ENCODE assay signal across 8 cellular contexts in the genomic region with DNA sequence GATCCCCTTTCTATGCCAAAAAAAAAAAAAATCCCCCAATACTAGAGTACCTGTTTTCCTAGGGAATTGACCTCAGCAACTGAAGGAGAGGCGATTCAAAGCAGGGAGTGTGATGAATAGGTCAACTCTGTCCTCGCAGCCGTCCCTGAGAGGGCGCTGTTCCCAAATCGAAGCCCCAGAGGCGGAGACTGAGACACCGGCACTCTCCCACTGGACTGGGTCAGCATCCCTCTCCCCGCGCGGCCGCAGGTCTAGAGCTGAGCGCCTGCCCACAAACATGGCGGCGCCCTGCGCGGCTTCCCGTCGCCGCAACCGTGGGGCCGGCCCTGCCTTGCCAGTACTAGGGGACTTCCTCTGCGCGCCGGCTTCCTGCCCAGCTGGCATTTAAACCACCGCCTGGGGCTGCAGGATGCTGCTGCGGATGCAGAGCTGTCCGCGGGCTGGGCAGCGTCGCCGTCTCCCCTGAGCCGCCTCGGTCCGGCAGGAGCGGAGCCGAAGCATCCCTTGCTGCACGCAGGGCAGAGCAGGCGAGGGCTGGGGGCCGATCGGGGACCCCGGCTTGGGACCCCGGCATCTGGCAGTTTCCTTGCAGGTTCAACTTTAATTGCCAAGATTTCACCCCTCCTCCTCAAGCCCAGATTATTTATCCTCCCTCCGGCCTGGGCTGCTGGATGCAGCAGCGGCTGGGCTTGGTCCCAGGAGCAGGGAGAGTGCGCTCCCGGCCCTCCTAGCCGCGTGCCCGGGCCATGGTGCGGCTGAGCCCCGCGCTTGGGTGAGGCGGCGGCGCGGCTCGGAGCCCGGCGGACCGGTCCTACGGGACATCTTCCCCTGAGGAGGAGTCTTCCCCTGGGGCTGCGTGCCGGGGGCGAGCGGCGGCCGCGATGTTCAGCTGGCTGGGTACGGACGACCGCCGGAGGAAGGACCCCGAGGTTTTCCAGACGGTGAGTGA. TPM values are rescaled to one million over a fixed set of nuclear protein-coding genes. Genes with fewer than 3 reads are reported as not detected.
DNase-seq lines count a peak whose midpoint lies in the region; ATAC-seq and TF ChIP-seq lines count a peak whose summit lies in the region.

EHD3 (plus strand) TSS at position 412 of the 949 bp plus-strand sequence; CDS start at position 882, 470 bp downstream.

- H3K4me1 ChIP-seq in KMS-11 (ENCODE audit: low read depth, poor library complexity, severe bottlenecking) (peaks cover 8% of the 10 kb centered on the region), suprapubic skin (peaks cover 48% of the 10 kb centered on the region)

- H2AFZ ChIP-seq in KMS-11 (ENCODE audit: low read depth): peak within 1 kb of the TSS; percentile 81

- H3K27ac Mint-ChIP-seq in activated naive CD4-positive, alpha-beta T cell treated with anti-CD3 and anti-CD28 coated beads, Interleukin-2, amount 10 ng/mL, durations not matched to agents 7 days and 5 days: peak within 1 kb of the TSS; percentile 58

- no peaks in the 10 kb centered on the region for H3K9me3 ChIP-seq in suprapubic skin

- peak within 1 kb of the TSS; percentile 62 for H3K4me3 Mint-ChIP-seq in activated naive CD4-positive, alpha-beta T cell treated with anti-CD3 and anti-CD28 coated beads, Interleukin-2, amount 10 ng/mL, durations not matched to agents 7 days and 5 days

- DNase-seq in DMS153 (lab: John Stamatoyannopoulos, UW) (peak; percentile 84), SHP77 (lab: John Stamatoyannopoulos, UW) (peak; percentile 91 to 96), globus pallidus (ENCODE audit: low spot score) (peak; percentile 90), nucleus accumbens (lab: John Stamatoyannopoulos, UW) (peak; percentile 21 to 94 (median 82)), suprapubic skin (ENCODE audit: low spot score in 2 of 2) (peak; percentile 88 to 89)
- DNase-seq in activated naive CD4-positive, alpha-beta T cell treated with anti-CD3 and anti-CD28 coated beads, Interleukin-2, amount 10 ng/mL, durations not matched to agents 7 days and 5 days: peak; percentile 84

- no peaks in the 10 kb centered on the region for H3K36me3 Mint-ChIP-seq in activated naive CD4-positive, alpha-beta T cell treated with anti-CD3 and anti-CD28 coated beads, Interleukin-2, amount 10 ng/mL, durations not matched to agents 7 days and 5 days

- ATAC-seq in GM21717 (IDR thresholded peaks at IDR 0.05; ENCODE audit: unreplicated experiment): peak; percentile 90

- TF ChIP-seq CTCF in KMS-11 (conservative IDR thresholded peaks at IDR 0.05; ENCODE audit: low read depth, low read length) (peak; percentile 77), suprapubic skin (IDR thresholded peaks at IDR 0.05) (peak; percentile 34 to 40)

- no peak for TF ChIP-seq POLR2A in suprapubic skin (IDR thresholded peaks at IDR 0.05)

- H3K27me3 ChIP-seq in KMS-11 (ENCODE audit: insufficient read depth, low read depth) (no peaks in the 10 kb centered on the region), suprapubic skin (no peaks in the 10 kb centered on the region)

- CTCF ChIA-PET in activated naive CD4-positive, alpha-beta T cell treated with anti-CD3 and anti-CD28 coated beads, Interleukin-2, amount 10 ng/mL, durations not matched to agents 7 days and 5 days (lab: Charles Lee): interaction anchor here (1.4 to 3.1 kb wide), 2 partner anchors 100 to 522 kb away, joined by 4 to 13 read pairs; no protein-coding TSS in a partner anchor

- H3K36me3 ChIP-seq in KMS-11 (ENCODE audit: insufficient read depth) (no peaks in the 10 kb centered on the region), suprapubic skin (no peaks in the 10 kb centered on the region)

- H3K4me3 ChIP-seq in KMS-11 (IDR thresholded peaks at IDR 0.05; ENCODE audit: insufficient read depth, low read depth, low read length) (peak within 1 kb of the TSS; percentile 87), suprapubic skin (peak within 1 kb of the TSS; percentile 59)

- TF ChIP-seq EP300 in suprapubic skin (IDR thresholded peaks at IDR 0.05): no peak

- peaks cover 16% of the 10 kb centered on the region for H3K27me3 Mint-ChIP-seq in activated naive CD4-positive, alpha-beta T cell treated with anti-CD3 and anti-CD28 coated beads, Interleukin-2, amount 10 ng/mL, durations not matched to agents 7 days and 5 days

- H3K9me3 Mint-ChIP-seq in activated naive CD4-positive, alpha-beta T cell treated with anti-CD3 and anti-CD28 coated beads, Interleukin-2, amount 10 ng/mL, durations not matched to agents 7 days and 5 days: no peaks in the 10 kb centered on the region

- no peaks in the 10 kb centered on the region for H3K79me2 ChIP-seq in KMS-11 (ENCODE audit: insufficient read depth, low read depth)

- H3K9ac ChIP-seq in KMS-11: no peak within 1 kb of the TSS; the same call in 1 of the 2 replicates

- peaks cover 15% of the 10 kb centered on the region for H3K4me1 Mint-ChIP-seq in activated naive CD4-positive, alpha-beta T cell treated with anti-CD3 and anti-CD28 coated beads, Interleukin-2, amount 10 ng/mL, durations not matched to agents 7 days and 5 days

- WGBS in suprapubic skin: 19% methylated on average over 16 of the region's 74 CpGs

- H3K27ac ChIP-seq in KMS-11 (no peak within 1 kb of the TSS), suprapubic skin (peak within 1 kb of the TSS; percentile 52)

- H3K4me2 ChIP-seq in KMS-11: peak within 1 kb of the TSS; percentile 83

- no peaks in the 10 kb centered on the region for H4K20me1 ChIP-seq in KMS-11 (ENCODE audit: insufficient read depth)

RNA-seq across cellular contexts. Expression of gene EHD3, which starts in this region (rescaled TPM):
- 1 to 10 TPM; 3.9 to 7.0 (median 5.2) TPM for total RNA-seq in suprapubic skin
